9 cellular contexts compared by ENCODE assay signal in genomic region chr11:35159111-35159510, GRCh38. TPM values are rescaled to one million over a fixed set of nuclear protein-coding genes. Genes with fewer than 3 reads are reported as not detected.
DNase-seq lines count a peak whose midpoint lies in the region; ATAC-seq, FAIRE-seq and TF ChIP-seq lines count a peak whose summit lies in the region.
"Had no signal": no experiment of that assay in that cellular context is flagged by ENCODE, and none has a peak within 500 bp of the region (broad histone marks: within the 10 kb centered on the region; RNA-seq: fewer than 3 reads in every experiment).

No MANE protein-coding gene starts in this region.

- no peak for DNase-seq in activated T-cell treated with anti-CD3 and anti-CD28 coated beads, Interleukin-2, amount 50 U/mL, for 4 hours
- DNase-seq in activated T-cell treated with anti-CD3 and anti-CD28 coated beads, Interleukin-2, amount 50 U/mL, for 48 hours = no peak
- no peak for DNase-seq in activated naive CD8-positive, alpha-beta T cell treated with anti-CD3 and anti-CD28 coated beads, Interleukin-2, amount 10 ng/mL, durations not matched to agents 7 days and 5 days
- DNase-seq in memory B cell (ENCODE audit: low spot score in 2 of 2) (no peak), thoracic aorta (ENCODE audit: low spot score) (no peak), GM19239 (ENCODE audit: insufficient read length, low spot score) (no peak), substantia nigra (lab: John Stamatoyannopoulos, UW) (no peak), inferior parietal cortex (ENCODE audit: extremely low spot score) (no peak)
- DNase-seq: activated CD8-positive, alpha-beta memory T cell treated with anti-CD3 and anti-CD28 coated beads, Interleukin-2, amount 50 U/mL, for 4 hours had no signal

- peak overlapping the region; percentile 83 for H3K27ac Mint-ChIP-seq in activated naive CD8-positive, alpha-beta T cell treated with anti-CD3 and anti-CD28 coated beads, Interleukin-2, amount 10 ng/mL, durations not matched to agents 7 days and 5 days
- H3K27ac Mint-ChIP-seq in memory B cell = peak overlapping the region; percentile 100

- no peak overlapping the region for H3K4me3 ChIP-seq in thoracic aorta

- H3K4me1 ChIP-seq in thoracic aorta (ENCODE audit: control insufficient read depth in 1 of 2, low read depth in 2 of 2) = peaks cover 63 to 92% of the 10 kb centered on the region in 2 donors

- FAIRE-seq in GM19239 (lab: Jason Lieb, UNC) = no peak

- no peaks in the 10 kb centered on the region for H3K27me3 Mint-ChIP-seq in activated T-cell treated with anti-CD3 and anti-CD28 coated beads, Interleukin-2, amount 50 U/mL, for 4 hours (ENCODE audit: low read depth)
- H3K27me3 Mint-ChIP-seq in activated naive CD8-positive, alpha-beta T cell treated with anti-CD3 and anti-CD28 coated beads, Interleukin-2, amount 10 ng/mL, durations not matched to agents 7 days and 5 days = no peaks in the 10 kb centered on the region
- H3K27me3 Mint-ChIP-seq in memory B cell = no peaks in the 10 kb centered on the region

- peaks cover 71% of the 10 kb centered on the region for H3K36me3 Mint-ChIP-seq in activated T-cell treated with anti-CD3 and anti-CD28 coated beads, Interleukin-2, amount 50 U/mL, for 4 hours (ENCODE audit: insufficient read depth)
- H3K36me3 Mint-ChIP-seq in activated naive CD8-positive, alpha-beta T cell treated with anti-CD3 and anti-CD28 coated beads, Interleukin-2, amount 10 ng/mL, durations not matched to agents 7 days and 5 days = peaks cover 44% of the 10 kb centered on the region
- H3K36me3 Mint-ChIP-seq in memory B cell = peaks cover 20% of the 10 kb centered on the region

- peaks cover 98% of the 10 kb centered on the region for H3K4me1 Mint-ChIP-seq in activated T-cell treated with anti-CD3 and anti-CD28 coated beads, Interleukin-2, amount 50 U/mL, for 4 hours (ENCODE audit: low read depth)
- H3K4me1 Mint-ChIP-seq in activated naive CD8-positive, alpha-beta T cell treated with anti-CD3 and anti-CD28 coated beads, Interleukin-2, amount 10 ng/mL, durations not matched to agents 7 days and 5 days = peaks cover 89% of the 10 kb centered on the region
- peaks cover 77% of the 10 kb centered on the region for H3K4me1 Mint-ChIP-seq in memory B cell

- H3K9me3 Mint-ChIP-seq in activated T-cell treated with anti-CD3 and anti-CD28 coated beads, Interleukin-2, amount 50 U/mL, for 4 hours = no peaks in the 10 kb centered on the region
- H3K9me3 Mint-ChIP-seq in activated naive CD8-positive, alpha-beta T cell treated with anti-CD3 and anti-CD28 coated beads, Interleukin-2, amount 10 ng/mL, durations not matched to agents 7 days and 5 days = no peaks in the 10 kb centered on the region
- H3K9me3 Mint-ChIP-seq in memory B cell = no peaks in the 10 kb centered on the region

- H3K9me3 ChIP-seq in thoracic aorta = no peaks in the 10 kb centered on the region

- no peak for TF ChIP-seq CTCF in thoracic aorta (IDR thresholded peaks at IDR 0.05)

- peak overlapping the region; percentile 35 for H3K4me3 Mint-ChIP-seq in activated T-cell treated with anti-CD3 and anti-CD28 coated beads, Interleukin-2, amount 50 U/mL, for 4 hours
- peak overlapping the region; percentile 62 for H3K4me3 Mint-ChIP-seq in activated naive CD8-positive, alpha-beta T cell treated with anti-CD3 and anti-CD28 coated beads, Interleukin-2, amount 10 ng/mL, durations not matched to agents 7 days and 5 days
- peak overlapping the region; percentile 3 for H3K4me3 Mint-ChIP-seq in memory B cell

- no peaks in the 10 kb centered on the region for H3K27me3 ChIP-seq in thoracic aorta (replicated peaks; ENCODE audit: insufficient read depth)

- POLR2A ChIA-PET in activated naive CD8-positive, alpha-beta T cell treated with anti-CD3 and anti-CD28 coated beads, Interleukin-2, amount 10 ng/mL, durations not matched to agents 7 days and 5 days (lab: Charles Lee) = interaction anchor here (1.0 to 11.4 kb wide), 7 partner anchors 8 to 240 kb away, joined by 3 to 186 read pairs (median 5); partner anchors contain the start of gene CD44

- no peak for ATAC-seq in activated T-cell treated with anti-CD3 and anti-CD28 coated beads, Interleukin-2, amount 50 U/mL, for 4 hours
- no peak for ATAC-seq in activated naive CD8-positive, alpha-beta T cell treated with anti-CD3 and anti-CD28 coated beads, Interleukin-2, amount 10 ng/mL, durations not matched to agents 7 days and 5 days (ENCODE audit: low read depth)
- ATAC-seq in memory B cell (ENCODE audit: low read depth) (no peak), thoracic aorta (ENCODE audit: insufficient number of reproducible peaks, low FRiP score, low read depth) (no peak)

- H3K27ac ChIP-seq in thoracic aorta = peak overlapping the region; percentile 48 to 58
- no peak overlapping the region for H3K27ac ChIP-seq in substantia nigra (ENCODE audit: low read depth, low read length, poor library complexity, severe bottlenecking)

- no peaks in the 10 kb centered on the region for H3K36me3 ChIP-seq in thoracic aorta

RNA-seq across cellular contexts. Expression of gene CD44, which starts 20.1 kb away (rescaled TPM):
- total RNA-seq in activated T-cell treated with anti-CD3 and anti-CD28 coated beads, Interleukin-2, amount 50 U/mL, for 4 hours = 100 to 1,000 TPM; 468 to 781 (median 646) TPM
- total RNA-seq in activated naive CD8-positive, alpha-beta T cell treated with anti-CD3 and anti-CD28 coated beads, Interleukin-2, amount 10 ng/mL, durations not matched to agents 7 days and 5 days = 100 to 1,000 TPM; 551 to 555 TPM
- total RNA-seq in thoracic aorta = 100 to 1,000 TPM; 321 to 613 TPM

Comparison
In these comparisons a context has a peak if more than half of its experiments do, and no peak if none do; other contexts are left out.
1. H3K4me3 Mint-ChIP-seq: peak in every context shown above with its lines; median percentile 62 in activated naive CD8-positive, alpha-beta T cell treated with anti-CD3 and anti-CD28 coated beads, Interleukin-2, amount 10 ng/mL, durations not matched to agents 7 days and 5 days; 35 in activated T-cell treated with anti-CD3 and anti-CD28 coated beads, Interleukin-2, amount 50 U/mL, for 4 hours; 3 in memory B cell.